Comparison of ENCODE assay signal across 23 cellular contexts in genomic region chr6:143293526-143293925, GRCh38.
"Had no signal": no experiment of that assay in that cellular context is flagged by ENCODE, and none has a peak within 500 bp of the region (broad histone marks: within the 10 kb centered on the region; RNA-seq: fewer than 3 reads in every experiment).

No MANE protein-coding gene starts in this region.

- H3K9me3 ChIP-seq: left ventricle myocardium inferior, pancreas, prostate gland, spleen, suprapubic skin, thoracic aorta, tibial artery, upper lobe of right lung had no signal

- H3K4me1 ChIP-seq: left ventricle myocardium inferior, pancreas, prostate gland, spleen, suprapubic skin, tibial artery, upper lobe of right lung had no signal

- H3K27ac ChIP-seq: left ventricle myocardium inferior, pancreas, prostate gland, spleen, suprapubic skin, thoracic aorta, tibial artery, upper lobe of right lung had no signal

- H3K4me3 ChIP-seq: left ventricle myocardium inferior, lung, pancreas, prostate gland, spleen, suprapubic skin, thoracic aorta, tibial artery, upper lobe of right lung had no signal

- H3K36me3 ChIP-seq: left ventricle myocardium inferior, pancreas, prostate gland, suprapubic skin, thoracic aorta, tibial artery, upper lobe of right lung had no signal

- DNase-seq: hypothalamus; immature natural killer cell; kidney; left ventricle myocardium inferior; naive thymus-derived CD4-positive, alpha-beta T cell; nucleus accumbens; pancreas; posterior cingulate gyrus; retina; right cardiac atrium; small intestine; spleen; stimulated activated CD4-positive, alpha-beta T cell treated with anti-CD3 and anti-CD28 coated beads, Interleukin-4, amount 100 ng/mL, for 24 hours; stimulated activated naive CD4-positive, alpha-beta T cell; tibial artery; trophoblast cell; upper lobe of right lung had no signal

- H3K27me3 ChIP-seq: pancreas, spleen, suprapubic skin, tibial artery, upper lobe of right lung had no signal

- ATAC-seq: naive thymus-derived CD4-positive, alpha-beta T cell; pancreas; right cardiac atrium; sciatic nerve; stimulated activated effector memory CD8-positive, alpha-beta T cell treated with anti-CD3 and anti-CD28 coated beads, Interleukin-12 subunit alpha, Interleukin-12 subunit beta, amount 100 ng/mL, for 72 hours; upper lobe of right lung had no signal
